27 cellular contexts compared by ENCODE assay signal in genomic region chr5:38670066-38670465, GRCh38.
A peak's percentile ranks its signal among the peaks of the same experiment; 100 is the strongest.
DNase-seq lines count a peak whose midpoint lies in the region; ATAC-seq, FAIRE-seq and TF ChIP-seq lines count a peak whose summit lies in the region.
"Had no signal": no experiment of that assay in that cellular context is flagged by ENCODE, and none has a peak within 500 bp of the region (broad histone marks: within the 10 kb centered on the region; RNA-seq: fewer than 3 reads in every experiment).

No MANE protein-coding gene starts in this region.

- H3K4me1 ChIP-seq in Caco-2 (peaks cover 71% of the 10 kb centered on the region), breast epithelium (no peaks in the 10 kb centered on the region), trophoblast cell (ENCODE audit: control insufficient read depth in 1 of 2, insufficient read depth in 2 of 2, low read length in 2 of 2) (peaks cover 10 to 19% of the 10 kb centered on the region in 2 experiments), mucosa of descending colon (ENCODE audit: low read depth) (no peaks in the 10 kb centered on the region)
- H3K4me1 ChIP-seq: BLaER1 treated with 17β-estradiol and CSF1 and Interleukin-3, amounts not matched to agents 10 nM and 100 nM; HAP-1 had no signal

- no peak overlapping the region for H2BK12ac ChIP-seq in trophoblast cell (ENCODE audit: low read length)

- POLR2A ChIA-PET in Caco-2 (lab: Charles Lee): no interaction called here

- no peak overlapping the region for H4K8ac ChIP-seq in trophoblast cell (ENCODE audit: low read depth, low read length)

- H2BK120ac ChIP-seq in trophoblast cell (ENCODE audit: insufficient read depth, low read length, poor library complexity): no peak overlapping the region

- H3K14ac ChIP-seq in trophoblast cell (ENCODE audit: low read length): no peak overlapping the region

- H3K9me3 ChIP-seq in Caco-2 (no peaks in the 10 kb centered on the region), breast epithelium (no peaks in the 10 kb centered on the region), trophoblast cell (ENCODE audit: insufficient read depth, low read depth, low read length) (no peaks in the 10 kb centered on the region), mucosa of descending colon (no peaks in the 10 kb centered on the region)
- H3K9me3 ChIP-seq: A549; BE2C; BLaER1 treated with 17β-estradiol and CSF1 and Interleukin-3, amounts not matched to agents 10 nM and 100 nM; HAP-1 had no signal

- H3K9me3 Mint-ChIP-seq in Caco-2 (ENCODE audit: unreplicated experiment): peaks cover 12% of the 10 kb centered on the region
- H3K9me3 Mint-ChIP-seq in activated CD4-positive, alpha-beta T cell treated with anti-CD3 and anti-CD28 coated beads, Interleukin-2, amount 10 ng/mL, durations not matched to agents 24 days and 14 days: no peaks in the 10 kb centered on the region
- H3K9me3 Mint-ChIP-seq: HFFc6 had no signal

- TF ChIP-seq CTCF in Caco-2 (IDR thresholded peaks at IDR 0.05; ENCODE audit: insufficient read depth in 1 of 2, low read depth in 1 of 2, low read length in 1 of 2, severe bottlenecking in 1 of 2, unreplicated experiment in 1 of 2) (no peak), breast epithelium (IDR thresholded peaks at IDR 0.05) (no peak), D721Med (IDR thresholded peaks at IDR 0.05; ENCODE audit: insufficient read depth, missing control alignments) (no peak), mucosa of descending colon (IDR thresholded peaks at IDR 0.05) (no peak)

- H3K4ac ChIP-seq in trophoblast cell (ENCODE audit: low read depth, low read length): no peak overlapping the region

- intact Hi-C loops in Caco-2 (cut with micrococcal nuclease; ENCODE audit: unreplicated experiment): loop anchor here (5.0 kb wide), 2 partner anchors 33 to 62 kb away; no protein-coding TSS in a partner anchor
- intact Hi-C loops in breast epithelium (cut with DNase I; ENCODE audit: low total_unique reads): no loop called here
- intact Hi-C loops in mucosa of descending colon (cut with DNase I, micrococcal nuclease): no loop called here
- intact Hi-C loops in activated CD4-positive, alpha-beta T cell treated with anti-CD3 and anti-CD28 coated beads, Interleukin-2, amount 10 ng/mL, durations not matched to agents 24 days and 14 days (cut with micrococcal nuclease): no loop called here

- H3K36me3 ChIP-seq in Caco-2 (ENCODE audit: control insufficient read depth, insufficient read depth, low read length): no peaks in the 10 kb centered on the region
- H3K36me3 ChIP-seq in breast epithelium: no peaks in the 10 kb centered on the region
- no peaks in the 10 kb centered on the region for H3K36me3 ChIP-seq in trophoblast cell (ENCODE audit: control insufficient read depth in 1 of 2, insufficient read depth in 2 of 2, low read length in 2 of 2)
- H3K36me3 ChIP-seq in mucosa of descending colon (ENCODE audit: low read depth): no peaks in the 10 kb centered on the region
- H3K36me3 ChIP-seq: BE2C; BLaER1 treated with 17β-estradiol and CSF1 and Interleukin-3, amounts not matched to agents 10 nM and 100 nM; HAP-1 had no signal

- TF ChIP-seq POLR2A in breast epithelium (IDR thresholded peaks at IDR 0.05): no peak

- peaks cover 2% of the 10 kb centered on the region for H3K79me2 ChIP-seq in trophoblast cell (ENCODE audit: control insufficient read depth, insufficient read depth, low read length, poor library complexity)

- no peak overlapping the region for H2BK5ac ChIP-seq in trophoblast cell (ENCODE audit: low read depth, low read length, poor library complexity)

- peaks cover 57% of the 10 kb centered on the region for H3K4me1 Mint-ChIP-seq in Caco-2 (ENCODE audit: low read depth, unreplicated experiment)
- no peaks in the 10 kb centered on the region for H3K4me1 Mint-ChIP-seq in activated CD4-positive, alpha-beta T cell treated with anti-CD3 and anti-CD28 coated beads, Interleukin-2, amount 10 ng/mL, durations not matched to agents 24 days and 14 days
- H3K4me1 Mint-ChIP-seq: CD14-positive monocyte had no signal

- H3K27ac ChIP-seq in breast epithelium (peak overlapping the region; percentile 43 to 62), trophoblast cell (ENCODE audit: low read depth, low read length) (peak overlapping the region; percentile 12)
- H3K27ac ChIP-seq: BLaER1 treated with 17β-estradiol and CSF1 and Interleukin-3, amounts not matched to agents 10 nM and 100 nM had no signal

- BruUV-seq in Caco-2 (replicated peaks; lab: Mats Ljungman, UMichigan): no TSS peak

- H3K4me3 Mint-ChIP-seq in Caco-2 (ENCODE audit: unreplicated experiment): no peak overlapping the region
- no peak overlapping the region for H3K4me3 Mint-ChIP-seq in activated CD4-positive, alpha-beta T cell treated with anti-CD3 and anti-CD28 coated beads, Interleukin-2, amount 10 ng/mL, durations not matched to agents 24 days and 14 days
- H3K4me3 Mint-ChIP-seq: CD14-positive monocyte; CD4-positive, alpha-beta T cell; HFFc6 had no signal

- no peak for FAIRE-seq in D721Med (lab: Jason Lieb, UNC)
- FAIRE-seq: A549, GM12891, GM18507, H54 had no signal

- peak overlapping the region; percentile 60 for H3K27ac Mint-ChIP-seq in Caco-2 (ENCODE audit: unreplicated experiment)
- H3K27ac Mint-ChIP-seq in activated CD4-positive, alpha-beta T cell treated with anti-CD3 and anti-CD28 coated beads, Interleukin-2, amount 10 ng/mL, durations not matched to agents 24 days and 14 days: no peak overlapping the region
- H3K27ac Mint-ChIP-seq: CD14-positive monocyte; CD4-positive, alpha-beta T cell; HFFc6 had no signal

- H3K18ac ChIP-seq in trophoblast cell (ENCODE audit: low read length): no peak overlapping the region

- no peak overlapping the region for H4K91ac ChIP-seq in trophoblast cell (ENCODE audit: low read depth, low read length)

- WGBS in trophoblast cell (ENCODE audit: extremely low coverage, insufficient coverage, insufficient read length): no CpG with 5 or more reads among the region's 2 CpGs

- no peak overlapping the region for H3K4me2 ChIP-seq in trophoblast cell (ENCODE audit: low read length)
- H3K4me2 ChIP-seq: A549; BLaER1 treated with 17β-estradiol and CSF1 and Interleukin-3, amounts not matched to agents 10 nM and 100 nM had no signal

- no peak overlapping the region for H3K4me3 ChIP-seq in Caco-2 (ENCODE audit: low read depth, low read length)
- no peak overlapping the region for H3K4me3 ChIP-seq in breast epithelium
- no peak overlapping the region for H3K4me3 ChIP-seq in trophoblast cell (ENCODE audit: low read depth, low read length)
- no peak overlapping the region for H3K4me3 ChIP-seq in mucosa of descending colon
- H3K4me3 ChIP-seq: A549; BLaER1 treated with 17β-estradiol and CSF1 and Interleukin-3, amounts not matched to agents 10 nM and 100 nM; HAP-1 had no signal

- no peak overlapping the region for H4K12ac ChIP-seq in trophoblast cell (ENCODE audit: low read depth, low read length)

- H3K27me3 ChIP-seq in Caco-2 (replicated peaks; ENCODE audit: control insufficient read depth, insufficient read depth, low read length): no peaks in the 10 kb centered on the region
- H3K27me3 ChIP-seq in breast epithelium: no peaks in the 10 kb centered on the region
- no peaks in the 10 kb centered on the region for H3K27me3 ChIP-seq in trophoblast cell (ENCODE audit: insufficient read depth, low read length)
- H3K27me3 ChIP-seq: BE2C; BLaER1 treated with 17β-estradiol and CSF1 and Interleukin-3, amounts not matched to agents 10 nM and 100 nM had no signal

- H2AFZ ChIP-seq in trophoblast cell (ENCODE audit: insufficient read depth, low read length, poor library complexity): no peak overlapping the region

- CTCF ChIA-PET in Caco-2 (lab: Charles Lee): interaction anchor here (1.2 kb wide), 1 partner anchor 228 kb away, joined by 3 read pairs; no protein-coding TSS in a partner anchor

- no peak overlapping the region for H2AK5ac ChIP-seq in trophoblast cell (ENCODE audit: low read length)

- H3K79me1 ChIP-seq in trophoblast cell (ENCODE audit: low read length): peaks cover 15% of the 10 kb centered on the region

- no peaks in the 10 kb centered on the region for H3K36me3 Mint-ChIP-seq in Caco-2 (ENCODE audit: insufficient read depth, unreplicated experiment)
- no peaks in the 10 kb centered on the region for H3K36me3 Mint-ChIP-seq in activated CD4-positive, alpha-beta T cell treated with anti-CD3 and anti-CD28 coated beads, Interleukin-2, amount 10 ng/mL, durations not matched to agents 24 days and 14 days (ENCODE audit: low read depth)
- H3K36me3 Mint-ChIP-seq: CD14-positive monocyte had no signal

- H3K27me3 Mint-ChIP-seq in Caco-2 (ENCODE audit: insufficient read depth, unreplicated experiment): no peaks in the 10 kb centered on the region
- H3K27me3 Mint-ChIP-seq in activated CD4-positive, alpha-beta T cell treated with anti-CD3 and anti-CD28 coated beads, Interleukin-2, amount 10 ng/mL, durations not matched to agents 24 days and 14 days: peaks cover 3% of the 10 kb centered on the region

- ATAC-seq in mucosa of descending colon: no peak
- ATAC-seq: A549 had no signal

- DNase-seq in Caco-2 (no peak), SK-N-DZ (ENCODE audit: low spot score) (peak; percentile 64), breast epithelium (ENCODE audit: low spot score in 2 of 2) (no peak), trophoblast cell (no peak), D721Med (ENCODE audit: insufficient read length, low spot score) (no peak), DMS114 treated with DMSO at 0.1 percent for 48 hours (lab: John Stamatoyannopoulos, UW; ENCODE audit: unreplicated experiment) (no peak), mucosa of descending colon (no peak)
- no peak for DNase-seq in activated CD4-positive, alpha-beta T cell treated with anti-CD3 and anti-CD28 coated beads, Interleukin-2, amount 10 ng/mL, durations not matched to agents 24 days and 14 days
- DNase-seq: 8988T; ACHN; AML-193; BE2C; CD4-positive, alpha-beta T cell; COR-L47; DMS 273 treated with DMSO at 0.1 percent for 48 hours; DMS53; DMS79 treated with DMSO at 0.1 percent for 48 hours; GF-D8; GOT3; HFFc6 had no signal

- no peak overlapping the region for H3K9ac ChIP-seq in trophoblast cell (ENCODE audit: low read length)
- H3K9ac ChIP-seq: BLaER1 treated with 17β-estradiol and CSF1 and Interleukin-3, amounts not matched to agents 10 nM and 100 nM had no signal

- H3K23ac ChIP-seq in trophoblast cell (ENCODE audit: low read length): no peak overlapping the region
